In genomic region chr6:34273242-34273805, GRCh38 we compare ENCODE assay signal across 11 cellular contexts. TPM values are rescaled to one million over a fixed set of nuclear protein-coding genes. Genes with fewer than 3 reads are reported as not detected.
DNase-seq lines count a peak whose midpoint lies in the region; ATAC-seq and TF ChIP-seq lines count a peak whose summit lies in the region.
"Had no signal": no experiment of that assay in that cellular context is flagged by ENCODE, and none has a peak within 500 bp of the region (broad histone marks: within the 10 kb centered on the region; RNA-seq: fewer than 3 reads in every experiment).

No MANE protein-coding gene starts in this region.

- H3K4me3 ChIP-seq in astrocyte of the spinal cord (ENCODE audit: low read depth, low read length) (no peak overlapping the region), upper lobe of right lung (no peak overlapping the region)
- H3K4me3 ChIP-seq: coronary artery, prostate gland had no signal

- H3K4me1 ChIP-seq in upper lobe of right lung = peaks cover 4% of the 10 kb centered on the region
- H3K4me1 ChIP-seq: prostate gland had no signal

- DNase-seq in HUDEP-2 (lab: John Stamatoyannopoulos, UW; ENCODE audit: unreplicated experiment in 76 of 76) (peak in 73 of 76 experiments; percentile 38 to 90 (median 73)), astrocyte of the spinal cord (ENCODE audit: low read depth, low spot score) (peak; percentile 5), inferior parietal cortex (ENCODE audit: extremely low spot score) (peak; percentile 46), upper lobe of right lung (no peak), anterior cingulate cortex (lab: John Stamatoyannopoulos, UW) (no peak), midbrain (lab: John Stamatoyannopoulos, UW) (no peak), superior temporal gyrus (ENCODE audit: extremely low spot score) (no peak)
- no peak for DNase-seq in activated effector memory CD4-positive, alpha-beta T cell treated with Interleukin-2 at 50 U/mL for 16 hours
- DNase-seq: activated T-cell treated with anti-CD3 and anti-CD28 coated beads for 4 hours had no signal

- ATAC-seq in upper lobe of right lung = peak; percentile 89

- TF ChIP-seq CTCF in astrocyte of the spinal cord (IDR thresholded peaks at IDR 0.05; ENCODE audit: low read depth, low read length) = no peak
- TF ChIP-seq CTCF in upper lobe of right lung (IDR thresholded peaks at IDR 0.05) = no peak

- in situ Hi-C loops in astrocyte of the spinal cord (cut with HindIII; ENCODE audit: low sequenced_read_pairs) = no loop called here

- intact Hi-C loops in upper lobe of right lung (cut with DNase I) = no loop called here

- H3K27me3 ChIP-seq in upper lobe of right lung = no peaks in the 10 kb centered on the region

- no peaks in the 10 kb centered on the region for H3K9me3 ChIP-seq in upper lobe of right lung
- H3K9me3 ChIP-seq: prostate gland had no signal

- peak overlapping the region; percentile 36 for H3K27ac ChIP-seq in upper lobe of right lung
- H3K27ac ChIP-seq: prostate gland had no signal

- no peaks in the 10 kb centered on the region for H3K36me3 ChIP-seq in upper lobe of right lung
- H3K36me3 ChIP-seq: prostate gland had no signal

RNA-seq across cellular contexts. Expression of gene SMIM29, which starts 24.5 kb away (rescaled TPM):
- total RNA-seq in upper lobe of right lung = 32.6 TPM

RNA-seq across cellular contexts. Expression of gene HMGA1, which starts 36.7 kb away (rescaled TPM):
- total RNA-seq in upper lobe of right lung = 54.7 TPM

Comparison
In these comparisons a context has a peak if more than half of its experiments do, and no peak if none do; other contexts are left out.
1. DNase-seq: peak in HUDEP-2 (73 of 76), astrocyte of the spinal cord (single experiment) and inferior parietal cortex (single experiment); none in upper lobe of right lung (single experiment), anterior cingulate cortex (0 of 58), midbrain (single experiment), activated effector memory CD4-positive, alpha-beta T cell treated with Interleukin-2 at 50 U/mL for 16 hours (single experiment) and superior temporal gyrus (single experiment).